In the genomic region with DNA sequence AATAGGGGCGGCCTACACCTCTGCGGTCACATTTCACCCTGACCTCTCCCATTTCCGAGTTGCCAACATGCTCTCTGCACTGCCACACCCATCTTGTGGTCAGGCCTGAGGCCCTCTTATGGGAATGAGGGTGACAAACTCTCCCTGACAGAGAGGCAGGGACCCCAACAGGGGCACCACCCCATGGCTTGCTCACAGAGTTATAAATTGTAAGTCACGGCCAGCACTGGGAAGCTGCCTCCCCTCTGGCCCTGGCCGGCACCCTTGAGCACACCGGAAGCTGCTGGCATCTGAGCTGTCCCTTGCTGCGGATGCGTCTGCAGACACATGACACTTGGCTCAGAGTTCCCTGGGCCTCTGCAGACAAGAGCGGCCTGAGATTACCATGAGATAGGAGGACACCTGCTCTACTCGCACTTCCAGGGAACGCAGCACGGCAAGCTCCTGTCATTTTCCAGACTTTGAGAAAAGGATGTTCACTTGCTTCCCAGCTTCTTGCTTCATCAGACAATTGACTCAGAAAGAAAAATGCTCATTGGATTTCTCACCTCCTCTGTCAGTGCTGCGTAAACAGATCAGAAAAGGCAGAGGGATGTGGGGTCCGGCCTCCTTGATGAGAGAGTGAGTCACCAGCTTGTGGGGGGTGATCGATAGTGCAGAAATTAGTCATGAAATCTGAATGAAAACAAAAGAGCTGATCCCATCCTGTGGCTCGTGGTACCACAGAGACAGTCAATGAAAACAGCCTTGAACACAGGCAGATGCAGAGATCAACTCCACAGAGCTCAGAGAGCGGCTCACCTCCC, we compare ENCODE assay signal across 10 cellular contexts.
DNase-seq lines count a peak whose midpoint lies in the region; ATAC-seq and TF ChIP-seq lines count a peak whose summit lies in the region.
"Had no signal": no experiment of that assay in that cellular context is flagged by ENCODE, and none has a peak within 500 bp of the region (broad histone marks: within the 10 kb centered on the region; RNA-seq: fewer than 3 reads in every experiment).

No MANE protein-coding gene starts in this region.

- DNase-seq in MCF 10A (ENCODE audit: unreplicated experiment): peak; percentile 94
- DNase-seq in breast epithelium (ENCODE audit: low spot score in 2 of 2): no peak
- DNase-seq in islet precursor cell: peak; percentile 61
- no peak for DNase-seq in suprapubic skin (ENCODE audit: low spot score in 2 of 2)
- DNase-seq in T-helper 9 cell: no peak
- DNase-seq in aorta: no peak
- DNase-seq: activated B cell treated with CpG ODN at 0.5 μM for 24 hours had no signal

- peak overlapping the region in 1 of 2 donors; percentile 34 for H3K27ac ChIP-seq in breast epithelium
- H3K27ac ChIP-seq in suprapubic skin: peak overlapping the region; percentile 50
- H3K27ac ChIP-seq in aorta (ENCODE audit: low read depth in 1 of 2, low read length in 2 of 2): peak overlapping the region in 1 of 2 donors; percentile 28

- H3K27me3 ChIP-seq in breast epithelium (no peaks in the 10 kb centered on the region), suprapubic skin (no peaks in the 10 kb centered on the region), aorta (ENCODE audit: control insufficient read depth in 1 of 2, insufficient read depth in 2 of 2, low read length in 1 of 2) (no peaks in the 10 kb centered on the region)

- H3K36me3 ChIP-seq in breast epithelium: no peaks in the 10 kb centered on the region
- H3K36me3 ChIP-seq in suprapubic skin: no peaks in the 10 kb centered on the region
- H3K36me3 ChIP-seq in aorta (ENCODE audit: control insufficient read depth in 1 of 2, insufficient read depth in 2 of 2, low read length in 1 of 2): no peaks in the 10 kb centered on the region

- H3K4me3 ChIP-seq in breast epithelium (no peak overlapping the region), suprapubic skin (no peak overlapping the region), aorta (ENCODE audit: low read length in 2 of 2) (no peak overlapping the region)

- TSS peak; percentile 44 for BruUV-seq in MCF 10A (replicated peaks; lab: Mats Ljungman, UMichigan)

- ATAC-seq in activated T-helper 17 cell treated with anti-CD3 and anti-CD28 coated beads, Interleukin-2, amount 50 U/mL, for 72 hours (replicated peaks): peak; percentile 94
- no peak for ATAC-seq in GM21717 (IDR thresholded peaks at IDR 0.05; ENCODE audit: unreplicated experiment)
- no peak for ATAC-seq in aorta (ENCODE audit: low FRiP score)

- no peaks in the 10 kb centered on the region for H3K27me3 Mint-ChIP-seq in MCF 10A (ENCODE audit: insufficient read depth, unreplicated experiment)
- H3K27me3 Mint-ChIP-seq in activated T-helper 17 cell treated with anti-CD3 and anti-CD28 coated beads, Interleukin-2, amount 50 U/mL, for 72 hours: peaks cover 9% of the 10 kb centered on the region
- H3K27me3 Mint-ChIP-seq: memory B cell had no signal

- POLR2A ChIA-PET in MCF 10A (lab: Yijun Ruan, JAX): interaction anchor here (0.6 to 1.8 kb wide), 15 partner anchors 10 to 355 kb away, joined by 3 to 21 read pairs (median 3); no protein-coding TSS in a partner anchor

- intact Hi-C loops in MCF 10A (cut with micrococcal nuclease): no loop called here
- intact Hi-C loops in breast epithelium (cut with DNase I; ENCODE audit: low total_unique reads): no loop called here
- intact Hi-C loops in aorta (cut with DNase I): no loop called here

- H3K4me1 ChIP-seq in breast epithelium: no peaks in the 10 kb centered on the region
- H3K4me1 ChIP-seq in suprapubic skin: peaks cover 28% of the 10 kb centered on the region
- H3K4me1 ChIP-seq in aorta (ENCODE audit: control insufficient read depth in 1 of 2, insufficient read depth in 2 of 2, low read length in 2 of 2): peaks cover 0 to 2% of the 10 kb centered on the region in 2 donors

- H3K27ac Mint-ChIP-seq in MCF 10A (ENCODE audit: low read depth, unreplicated experiment): peak overlapping the region; percentile 85
- H3K27ac Mint-ChIP-seq in activated T-helper 17 cell treated with anti-CD3 and anti-CD28 coated beads, Interleukin-2, amount 50 U/mL, for 72 hours: peak overlapping the region; percentile 92
- H3K27ac Mint-ChIP-seq: activated B cell treated with CpG ODN at 0.5 μM for 24 hours, memory B cell had no signal

- TF ChIP-seq CTCF in MCF 10A (IDR thresholded peaks at IDR 0.05; ENCODE audit: unreplicated experiment) (no peak), breast epithelium (IDR thresholded peaks at IDR 0.05) (no peak), suprapubic skin (IDR thresholded peaks at IDR 0.05) (no peak)

- 83% methylated on average over 13 of the region's 17 CpGs for WGBS in suprapubic skin
- 77 to 79% methylated on average over 17 of the region's 17 CpGs for WGBS in aorta, 2 donors

- H3K4me3 Mint-ChIP-seq in MCF 10A (ENCODE audit: unreplicated experiment): no peak overlapping the region
- peak overlapping the region; percentile 71 for H3K4me3 Mint-ChIP-seq in activated T-helper 17 cell treated with anti-CD3 and anti-CD28 coated beads, Interleukin-2, amount 50 U/mL, for 72 hours
- H3K4me3 Mint-ChIP-seq: activated B cell treated with CpG ODN at 0.5 μM for 24 hours, memory B cell had no signal

- TF ChIP-seq POLR2A in breast epithelium (IDR thresholded peaks at IDR 0.05): no peak
- no peak for TF ChIP-seq POLR2A in suprapubic skin (IDR thresholded peaks at IDR 0.05)

- CTCF ChIA-PET in MCF 10A (lab: Yijun Ruan, JAX): interaction anchor here (0.5 to 2.0 kb wide), 9 partner anchors 10 to 1090 kb away, joined by 3 to 8 read pairs (median 4); no protein-coding TSS in a partner anchor

- H3K9me3 ChIP-seq in breast epithelium (peaks cover 0 to 5% of the 10 kb centered on the region in 2 donors), suprapubic skin (no peaks in the 10 kb centered on the region), aorta (ENCODE audit: control insufficient read depth, low read length) (peaks cover 1% of the 10 kb centered on the region)

- peaks cover 4% of the 10 kb centered on the region for H3K36me3 Mint-ChIP-seq in MCF 10A (ENCODE audit: insufficient read depth, unreplicated experiment)
- no peaks in the 10 kb centered on the region for H3K36me3 Mint-ChIP-seq in activated T-helper 17 cell treated with anti-CD3 and anti-CD28 coated beads, Interleukin-2, amount 50 U/mL, for 72 hours (ENCODE audit: low read depth)

- TF ChIP-seq EP300 in suprapubic skin (IDR thresholded peaks at IDR 0.05): no peak

- no peaks in the 10 kb centered on the region for H3K9me3 Mint-ChIP-seq in MCF 10A (ENCODE audit: unreplicated experiment)
- no peaks in the 10 kb centered on the region for H3K9me3 Mint-ChIP-seq in activated T-helper 17 cell treated with anti-CD3 and anti-CD28 coated beads, Interleukin-2, amount 50 U/mL, for 72 hours
- H3K9me3 Mint-ChIP-seq: memory B cell had no signal

- peaks cover 21% of the 10 kb centered on the region for H3K4me1 Mint-ChIP-seq in MCF 10A (ENCODE audit: insufficient read depth, unreplicated experiment)
- H3K4me1 Mint-ChIP-seq in activated T-helper 17 cell treated with anti-CD3 and anti-CD28 coated beads, Interleukin-2, amount 50 U/mL, for 72 hours: peaks cover 15% of the 10 kb centered on the region
- H3K4me1 Mint-ChIP-seq: activated B cell treated with CpG ODN at 0.5 μM for 24 hours had no signal

Comparison
In these comparisons a context has a peak if more than half of its experiments do, and no peak if none do; other contexts are left out.
1. DNase-seq: peak in MCF 10A (single experiment) and islet precursor cell (single experiment); none in breast epithelium (0 of 2), suprapubic skin (0 of 2), T-helper 9 cell (single experiment) and aorta (0 of 2).